ENCODE assay signal across 1 cellular context in the genomic region with DNA sequence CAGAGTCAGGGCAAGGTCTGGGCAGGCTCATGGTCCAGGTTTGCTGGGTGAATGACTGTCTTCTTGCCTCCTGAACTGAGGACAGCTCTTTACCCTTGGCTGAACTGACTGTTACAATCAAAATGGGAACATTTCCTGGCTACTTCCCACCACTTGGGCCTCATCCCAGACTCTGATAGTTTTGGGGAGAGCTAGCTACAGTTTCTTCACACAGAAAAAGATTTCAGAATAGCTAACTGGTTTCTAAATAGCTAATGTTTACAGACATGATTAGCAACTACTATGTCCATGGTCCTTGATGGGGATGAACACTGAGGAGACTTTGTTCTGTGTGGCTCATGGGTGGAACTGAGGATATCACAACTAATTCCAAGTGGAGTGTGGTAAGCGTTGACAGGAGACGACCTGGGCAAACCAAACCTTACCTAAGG.
TF ChIP-seq lines count a peak whose summit lies in the region.

No MANE protein-coding gene starts in this region.

TF ChIP-seq in IMR-90, 13 proteins besides CTCF, POLR2A, EP300 and RAD21 (continued from another document):
- TF ChIP-seq, protein P1, sequence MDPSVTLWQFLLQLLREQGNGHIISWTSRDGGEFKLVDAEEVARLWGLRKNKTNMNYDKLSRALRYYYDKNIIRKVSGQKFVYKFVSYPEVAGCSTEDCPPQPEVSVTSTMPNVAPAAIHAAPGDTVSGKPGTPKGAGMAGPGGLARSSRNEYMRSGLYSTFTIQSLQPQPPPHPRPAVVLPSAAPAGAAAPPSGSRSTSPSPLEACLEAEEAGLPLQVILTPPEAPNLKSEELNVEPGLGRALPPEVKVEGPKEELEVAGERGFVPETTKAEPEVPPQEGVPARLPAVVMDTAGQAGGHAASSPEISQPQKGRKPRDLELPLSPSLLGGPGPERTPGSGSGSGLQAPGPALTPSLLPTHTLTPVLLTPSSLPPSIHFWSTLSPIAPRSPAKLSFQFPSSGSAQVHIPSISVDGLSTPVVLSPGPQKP (IDR thresholded peaks at IDR 0.05; ENCODE audit: borderline replicate concordance, low read depth, low read length) = no peak
- TF ChIP-seq FOS (IDR thresholded peaks at IDR 0.05; ENCODE audit: low read depth, low read length) = no peak
- TF ChIP-seq, protein P2, sequence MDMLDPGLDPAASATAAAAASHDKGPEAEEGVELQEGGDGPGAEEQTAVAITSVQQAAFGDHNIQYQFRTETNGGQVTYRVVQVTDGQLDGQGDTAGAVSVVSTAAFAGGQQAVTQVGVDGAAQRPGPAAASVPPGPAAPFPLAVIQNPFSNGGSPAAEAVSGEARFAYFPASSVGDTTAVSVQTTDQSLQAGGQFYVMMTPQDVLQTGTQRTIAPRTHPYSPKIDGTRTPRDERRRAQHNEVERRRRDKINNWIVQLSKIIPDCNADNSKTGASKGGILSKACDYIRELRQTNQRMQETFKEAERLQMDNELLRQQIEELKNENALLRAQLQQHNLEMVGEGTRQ (IDR thresholded peaks at IDR 0.05; ENCODE audit: low read depth, low read length) = no peak
- TF ChIP-seq SMC3 (IDR thresholded peaks at IDR 0.05; ENCODE audit: low read depth, low read length) = no peak
- TF ChIP-seq CHD1 (IDR thresholded peaks at IDR 0.05; ENCODE audit: low read depth, low read length) = no peak
- no peak for TF ChIP-seq CEBPB (IDR thresholded peaks at IDR 0.05; ENCODE audit: low read depth, low read length)
- no peak for TF ChIP-seq NFE2L2 (IDR thresholded peaks at IDR 0.05; ENCODE audit: low read depth, low read length)
- no peak for TF ChIP-seq RFX5 (IDR thresholded peaks at IDR 0.05; ENCODE audit: low read depth, low read length)
- no peak for TF ChIP-seq MAFK (IDR thresholded peaks at IDR 0.05; ENCODE audit: low read depth, low read length)
